Comparison of ENCODE assay signal across 8 cellular contexts in genomic region chr5:79511945-79512493, GRCh38. TPM values are rescaled to one million over a fixed set of nuclear protein-coding genes. Genes with fewer than 3 reads are reported as not detected.
DNase-seq lines count a peak whose midpoint lies in the region; ATAC-seq, FAIRE-seq and TF ChIP-seq lines count a peak whose summit lies in the region.

No MANE protein-coding gene starts in this region.

- H2AK5ac ChIP-seq in mesenchymal stem cell (ENCODE audit: low read length, severe bottlenecking) = no peak overlapping the region

- intact Hi-C loops in heart right ventricle (cut with DNase I) (loop anchor here in 4 of 10 donors (5.0 to 10.0 kb wide), 4 partner anchors 40 to 743 kb away; partner anchors contain the start of genes JMY (in 1 of the 4) and SERINC5 (in 1 of the 4)), left cardiac atrium (cut with DNase I) (loop anchor here in 1 of 2 donors (5.0 kb wide), 1 partner anchor 270 kb away; no protein-coding TSS in a partner anchor), vagina (cut with DNase I) (no loop called here)

- no peak for FAIRE-seq in astrocyte (lab: Jason Lieb, UNC)

- H3K4me2 ChIP-seq in astrocyte (ENCODE audit: low read length) = peak overlapping the region; percentile 98
- H3K4me2 ChIP-seq in mesenchymal stem cell (ENCODE audit: low read length, poor library complexity, severe bottlenecking) = peak overlapping the region; percentile 77

- no peak for TF ChIP-seq POLR2A in vagina (IDR thresholded peaks at IDR 0.05)

- H3K79me2 ChIP-seq in astrocyte (ENCODE audit: insufficient read depth, low read length) = peaks cover 36% of the 10 kb centered on the region

- H2BK15ac ChIP-seq in mesenchymal stem cell (ENCODE audit: low read depth, poor library complexity, severe bottlenecking) = no peak overlapping the region

- no peak overlapping the region for H3K23ac ChIP-seq in mesenchymal stem cell (ENCODE audit: low read length in 2 of 2)

- TF ChIP-seq CTCF in heart right ventricle (IDR thresholded peaks at IDR 0.05) (no peak), astrocyte (IDR thresholded peaks at IDR 0.05; ENCODE audit: insufficient read depth, low read depth, low read length) (no peak), vagina (IDR thresholded peaks at IDR 0.05) (no peak), GM10248 (IDR thresholded peaks at IDR 0.05; ENCODE audit: control extremely low read depth, extremely low read depth, low read depth, missing control alignments) (no peak), foreskin keratinocyte (conservative IDR thresholded peaks at IDR 0.05) (no peak)

- H3K36me3 ChIP-seq in heart right ventricle = no peaks in the 10 kb centered on the region
- H3K36me3 ChIP-seq in astrocyte (ENCODE audit: insufficient read depth, low read length) = no peaks in the 10 kb centered on the region
- peaks cover 0 to 4% of the 10 kb centered on the region in 2 experiments for H3K36me3 ChIP-seq in mesenchymal stem cell (ENCODE audit: control insufficient read depth in 1 of 2, insufficient read depth in 2 of 2, low read depth in 1 of 2, low read length in 2 of 2)
- H3K36me3 ChIP-seq in vagina = no peaks in the 10 kb centered on the region

- peak overlapping the region; percentile 96 for H3K4me3 Mint-ChIP-seq in astrocyte (ENCODE audit: unreplicated experiment)

- CTCF ChIA-PET in GM10248 (lab: Yijun Ruan, JAX) = interaction anchor here (0.8 to 1.6 kb wide), 4 partner anchors 43 to 378 kb away, joined by 3 read pairs; no protein-coding TSS in a partner anchor

- H3K9ac ChIP-seq in astrocyte (ENCODE audit: low read length) = peak overlapping the region; percentile 90
- H3K9ac ChIP-seq in mesenchymal stem cell (ENCODE audit: low read length) = peak overlapping the region; percentile 95

- WGBS in heart right ventricle, 2 donors = 25 to 28% methylated on average over 11 of the region's 11 CpGs
- 2% methylated on average over 8 of the region's 11 CpGs for WGBS in mesenchymal stem cell

- no peak overlapping the region for H3K14ac ChIP-seq in mesenchymal stem cell (ENCODE audit: low read length in 2 of 2)

- H3K18ac ChIP-seq in mesenchymal stem cell (ENCODE audit: low read depth in 1 of 2, low read length in 2 of 2) = no peak overlapping the region

- H3K27me3 ChIP-seq in heart right ventricle = peaks cover 0 to 49% (median 22%) of the 10 kb centered on the region in 7 donors
- H3K27me3 ChIP-seq in astrocyte (ENCODE audit: insufficient read depth, low read length) = no peaks in the 10 kb centered on the region
- no peaks in the 10 kb centered on the region for H3K27me3 ChIP-seq in mesenchymal stem cell (ENCODE audit: control insufficient read depth in 1 of 2, insufficient read depth in 1 of 2, low read length in 2 of 2)
- no peaks in the 10 kb centered on the region for H3K27me3 ChIP-seq in vagina
- H3K27me3 ChIP-seq in foreskin keratinocyte = no peaks in the 10 kb centered on the region

- DNase-seq in heart right ventricle (no peak), left cardiac atrium (no peak), astrocyte (ENCODE audit: low read depth) (no peak), mesenchymal stem cell (no peak), vagina (ENCODE audit: extremely low spot score in 2 of 2) (no peak), GM10248 (ENCODE audit: extremely low spot score) (no peak), foreskin keratinocyte (no peak), D341Med (ENCODE audit: low spot score) (no peak)

- H3K27ac ChIP-seq in heart right ventricle = peak overlapping the region; percentile 31 to 99 (median 94)
- H3K27ac ChIP-seq in astrocyte (ENCODE audit: low read depth, low read length) = no peak overlapping the region
- H3K27ac ChIP-seq in mesenchymal stem cell (ENCODE audit: low read length, poor library complexity, severe bottlenecking) = no peak overlapping the region
- H3K27ac ChIP-seq in vagina = no peak overlapping the region
- H3K27ac ChIP-seq in foreskin keratinocyte = no peak overlapping the region

- H3K36me3 Mint-ChIP-seq in astrocyte (ENCODE audit: low read depth, unreplicated experiment) = no peaks in the 10 kb centered on the region

- no peak overlapping the region for H4K8ac ChIP-seq in mesenchymal stem cell (ENCODE audit: low read length)

- H2BK12ac ChIP-seq in mesenchymal stem cell (ENCODE audit: low read length in 2 of 2) = no peak overlapping the region

- H3K79me1 ChIP-seq in mesenchymal stem cell (replicated peaks; ENCODE audit: low read length, poor library complexity, severe bottlenecking) = peaks cover 19% of the 10 kb centered on the region

- H3K4ac ChIP-seq in mesenchymal stem cell (ENCODE audit: low read depth in 1 of 2, low read length in 2 of 2) = no peak overlapping the region

- ATAC-seq in heart right ventricle = no peak
- no peak for ATAC-seq in left cardiac atrium
- ATAC-seq in foreskin keratinocyte = no peak

- H3K27me3 Mint-ChIP-seq in astrocyte (ENCODE audit: low read depth, unreplicated experiment) = no peaks in the 10 kb centered on the region

- H2BK5ac ChIP-seq in mesenchymal stem cell (ENCODE audit: low read depth, low read length, poor library complexity, severe bottlenecking) = no peak overlapping the region

- no peak overlapping the region for H4K91ac ChIP-seq in mesenchymal stem cell (ENCODE audit: low read length)

- POLR2A ChIA-PET in GM10248 (lab: Yijun Ruan, JAX) = no interaction called here

- peaks cover 35% of the 10 kb centered on the region for H3K4me1 Mint-ChIP-seq in astrocyte (ENCODE audit: low read depth, unreplicated experiment)

- H4K20me1 ChIP-seq in astrocyte (ENCODE audit: insufficient read depth, low read length) = peaks cover 50% of the 10 kb centered on the region

- no peak overlapping the region for H2BK120ac ChIP-seq in mesenchymal stem cell (ENCODE audit: low read depth, low read length)

- H2AFZ ChIP-seq in astrocyte (ENCODE audit: low read depth, low read length) = no peak overlapping the region
- no peak overlapping the region for H2AFZ ChIP-seq in mesenchymal stem cell (ENCODE audit: low read depth, low read length)

- H3K9me3 ChIP-seq in heart right ventricle = no peaks in the 10 kb centered on the region
- H3K9me3 ChIP-seq in astrocyte (ENCODE audit: insufficient read depth, low read depth, low read length) = no peaks in the 10 kb centered on the region
- H3K9me3 ChIP-seq in mesenchymal stem cell (ENCODE audit: control insufficient read depth, low read length) = no peaks in the 10 kb centered on the region
- no peaks in the 10 kb centered on the region for H3K9me3 ChIP-seq in vagina

- H3K4me1 ChIP-seq in heart right ventricle (peaks cover 0 to 33% (median 14%) of the 10 kb centered on the region in 9 donors), astrocyte (ENCODE audit: insufficient read depth, low read length) (peaks cover 12% of the 10 kb centered on the region), mesenchymal stem cell (ENCODE audit: control insufficient read depth, insufficient read depth, low read depth, low read length) (peaks cover 6% of the 10 kb centered on the region), vagina (peaks cover 19% of the 10 kb centered on the region), foreskin keratinocyte (no peaks in the 10 kb centered on the region)

- peak overlapping the region; percentile 22 for H3K27ac Mint-ChIP-seq in astrocyte (ENCODE audit: unreplicated experiment)

- no peaks in the 10 kb centered on the region for H3K9me3 Mint-ChIP-seq in astrocyte (ENCODE audit: unreplicated experiment)

- H3K4me3 ChIP-seq in heart right ventricle = peak overlapping the region; percentile 57 to 92 (median 81)
- H3K4me3 ChIP-seq in astrocyte (ENCODE audit: insufficient read depth, low read depth, low read length) = peak overlapping the region; percentile 86
- peak overlapping the region in 1 of 2 experiments; percentile 92 for H3K4me3 ChIP-seq in mesenchymal stem cell (ENCODE audit: insufficient read depth in 1 of 2, low read depth in 1 of 2, low read length in 2 of 2)
- peak overlapping the region; percentile 69 to 82 for H3K4me3 ChIP-seq in vagina

RNA-seq across cellular contexts. Expression of gene HOMER1, which starts 1.9 kb away (rescaled TPM):
- total RNA-seq in heart right ventricle = 100 to 1,000 TPM in 1 of 10 donors, 10 to 100 TPM in 9; 35.0 to 109 (median 68.3) TPM
- polyA plus RNA-seq in heart right ventricle = 10 to 100 TPM in 1 of 2 donors, 1 to 10 TPM in 1; 4.7 to 13.2 TPM
- 10 to 100 TPM; 25.6 to 35.4 TPM for total RNA-seq in left cardiac atrium
- 19.0 and 26.9 TPM in 2 replicates for total RNA-seq in astrocyte
- polyA plus RNA-seq in mesenchymal stem cell (2013, experiment 1 of 2) = 23.2 TPM
- polyA plus RNA-seq in mesenchymal stem cell (2013, experiment 2 of 2) = 20.9 TPM
- 5.4 TPM for total RNA-seq in vagina
- 13.0 and 17.4 TPM in 2 replicates for total RNA-seq in foreskin keratinocyte
- polyA plus RNA-seq in foreskin keratinocyte = 2.0 and 2.9 TPM in 2 replicates

Comparison
In these comparisons a context has a peak if more than half of its experiments do, and no peak if none do; other contexts are left out.
1. H3K27ac ChIP-seq: peak in heart right ventricle (10 of 10); none in astrocyte (single experiment), mesenchymal stem cell (single experiment), vagina (single experiment) and foreskin keratinocyte (single experiment).